ENCODE assay signal across 17 cellular contexts in genomic region chr4:56127698-56128097, GRCh38.
DNase-seq lines count a peak whose midpoint lies in the region; ATAC-seq, FAIRE-seq and TF ChIP-seq lines count a peak whose summit lies in the region.
"Had no signal": no experiment of that assay in that cellular context is flagged by ENCODE, and none has a peak within 500 bp of the region (broad histone marks: within the 10 kb centered on the region; RNA-seq: fewer than 3 reads in every experiment).

No MANE protein-coding gene starts in this region.

- dilution Hi-C loops in endothelial cell of umbilical vein (cut with MboI; ENCODE audit: extremely low pct_ligation_motif_present, low sequenced_read_pairs): no loop called here

- no peak overlapping the region for H2AFZ ChIP-seq in endothelial cell of umbilical vein (ENCODE audit: low read depth, low read length)
- no peak overlapping the region for H2AFZ ChIP-seq in neural cell (ENCODE audit: low read depth, low read length)

- no peaks in the 10 kb centered on the region for H3F3A ChIP-seq in neural cell (ENCODE audit: insufficient read depth, low read length, poor library complexity, severe bottlenecking)

- intact Hi-C loops in endothelial cell of umbilical vein (cut with micrococcal nuclease): loop anchor here (2.0 kb wide), 1 partner anchor 173 kb away; no protein-coding TSS in a partner anchor

- H3K27ac ChIP-seq in endothelial cell of umbilical vein (ENCODE audit: insufficient read depth, low read depth, low read length): no peak overlapping the region
- no peak overlapping the region for H3K27ac ChIP-seq in neural cell (ENCODE audit: low read length)
- H3K27ac ChIP-seq: 22Rv1, BLaER1 had no signal

- no peak for TF ChIP-seq EP300 in neural cell (conservative IDR thresholded peaks at IDR 0.05; ENCODE audit: poor library complexity, severe bottlenecking)

- H3K27me3 Mint-ChIP-seq in T-helper 2 cell treated with Interferon-gamma antibody and Interleukin-4, amounts not matched to agents 5 μg/mL and 100 μg/mL, for 36 hours (ENCODE audit: low read depth): peaks cover 3% of the 10 kb centered on the region
- peaks cover 6% of the 10 kb centered on the region for H3K27me3 Mint-ChIP-seq in stimulated activated naive CD8-positive, alpha-beta T cell treated with anti-CD3 and anti-CD28 coated beads, Interleukin-15, amount 100 ng/mL, for 72 hours
- H3K27me3 Mint-ChIP-seq: IgD-negative memory B cell had no signal

- H3K79me2 ChIP-seq in endothelial cell of umbilical vein (ENCODE audit: control insufficient read depth, insufficient read depth, low read length) (no peaks in the 10 kb centered on the region), neural cell (replicated peaks; ENCODE audit: insufficient read depth, low read length) (peaks cover 12% of the 10 kb centered on the region)

- no TSS peak for BruUV-seq in endothelial cell of umbilical vein (replicated peaks; lab: Mats Ljungman, UMichigan)

- no peak overlapping the region for H3K27ac Mint-ChIP-seq in T-helper 2 cell treated with Interferon-gamma antibody and Interleukin-4, amounts not matched to agents 5 μg/mL and 100 μg/mL, for 36 hours
- no peak overlapping the region for H3K27ac Mint-ChIP-seq in stimulated activated naive CD8-positive, alpha-beta T cell treated with anti-CD3 and anti-CD28 coated beads, Interleukin-15, amount 100 ng/mL, for 72 hours
- H3K27ac Mint-ChIP-seq: CD8-positive, alpha-beta memory T cell had no signal

- H3K9me3 Mint-ChIP-seq in T-helper 2 cell treated with Interferon-gamma antibody and Interleukin-4, amounts not matched to agents 5 μg/mL and 100 μg/mL, for 36 hours: no peaks in the 10 kb centered on the region
- H3K9me3 Mint-ChIP-seq in stimulated activated naive CD8-positive, alpha-beta T cell treated with anti-CD3 and anti-CD28 coated beads, Interleukin-15, amount 100 ng/mL, for 72 hours: no peaks in the 10 kb centered on the region
- H3K9me3 Mint-ChIP-seq: CD8-positive, alpha-beta memory T cell; IgD-negative memory B cell had no signal

- peaks cover 19% of the 10 kb centered on the region for H3K4me1 ChIP-seq in endothelial cell of umbilical vein (ENCODE audit: control insufficient read depth, extremely low read depth, insufficient read depth, low read length)

- H3K27me3 ChIP-seq in endothelial cell of umbilical vein (ENCODE audit: control insufficient read depth in 2 of 2, insufficient read depth in 2 of 2, low read length in 2 of 2) (no peaks in the 10 kb centered on the region), neural cell (ENCODE audit: insufficient read depth, low read depth, low read length) (no peaks in the 10 kb centered on the region)
- H3K27me3 ChIP-seq: BLaER1 had no signal

- no peaks in the 10 kb centered on the region for H3K4me1 Mint-ChIP-seq in T-helper 2 cell treated with Interferon-gamma antibody and Interleukin-4, amounts not matched to agents 5 μg/mL and 100 μg/mL, for 36 hours (ENCODE audit: low read depth)
- H3K4me1 Mint-ChIP-seq in stimulated activated naive CD8-positive, alpha-beta T cell treated with anti-CD3 and anti-CD28 coated beads, Interleukin-15, amount 100 ng/mL, for 72 hours: no peaks in the 10 kb centered on the region
- H3K4me1 Mint-ChIP-seq: CD8-positive, alpha-beta memory T cell had no signal

- no peaks in the 10 kb centered on the region for H3K36me3 ChIP-seq in endothelial cell of umbilical vein (ENCODE audit: control insufficient read depth in 2 of 2, extremely low read depth in 1 of 2, insufficient read depth in 2 of 2, low read length in 2 of 2)
- no peaks in the 10 kb centered on the region for H3K36me3 ChIP-seq in neural cell (ENCODE audit: insufficient read depth, low read length)

- H3K9ac ChIP-seq in endothelial cell of umbilical vein (replicated peaks; ENCODE audit: extremely low read depth, insufficient read depth, low read length) (no peak overlapping the region), neural cell (ENCODE audit: low read length) (no peak overlapping the region)
- H3K9ac ChIP-seq: BLaER1 had no signal

- H3K4me2 ChIP-seq in endothelial cell of umbilical vein (ENCODE audit: insufficient read depth, low read length): no peak overlapping the region
- H3K4me2 ChIP-seq in neural cell (ENCODE audit: low read length): no peak overlapping the region
- H3K4me2 ChIP-seq: BLaER1 had no signal

- POLR2A ChIA-PET in endothelial cell of umbilical vein (lab: Charles Lee): no interaction called here

- TF ChIP-seq POLR2A in endothelial cell of umbilical vein (IDR thresholded peaks at IDR 0.05; ENCODE audit: low read depth, low read length): no peak

- no peak for FAIRE-seq in endothelial cell of umbilical vein (lab: Jason Lieb, UNC)
- FAIRE-seq: GM12891 had no signal

- no peaks in the 10 kb centered on the region for H3K9me2 ChIP-seq in neural cell (ENCODE audit: insufficient read depth, low read length)

- no peak for TF ChIP-seq RAD21 in neural cell (conservative IDR thresholded peaks at IDR 0.05)

- no peak overlapping the region for H3K4me3 Mint-ChIP-seq in T-helper 2 cell treated with Interferon-gamma antibody and Interleukin-4, amounts not matched to agents 5 μg/mL and 100 μg/mL, for 36 hours
- H3K4me3 Mint-ChIP-seq in stimulated activated naive CD8-positive, alpha-beta T cell treated with anti-CD3 and anti-CD28 coated beads, Interleukin-15, amount 100 ng/mL, for 72 hours: no peak overlapping the region
- H3K4me3 Mint-ChIP-seq: CD8-positive, alpha-beta memory T cell; IgD-negative memory B cell had no signal

- no peak overlapping the region for H3K4me3 ChIP-seq in endothelial cell of umbilical vein (replicated peaks in 1 of 3; ENCODE audit: insufficient read depth in 1 of 3, low read depth in 1 of 3, low read length in 3 of 3)
- H3K4me3 ChIP-seq in neural cell (ENCODE audit: low read length): no peak overlapping the region
- H3K4me3 ChIP-seq: BLaER1 had no signal

- H4K20me1 ChIP-seq in endothelial cell of umbilical vein (replicated peaks; ENCODE audit: control insufficient read depth, extremely low read depth, insufficient read depth, low read length) (no peaks in the 10 kb centered on the region), neural cell (ENCODE audit: insufficient read depth) (no peaks in the 10 kb centered on the region)

- ATAC-seq in stimulated activated naive CD8-positive, alpha-beta T cell treated with anti-CD3 and anti-CD28 coated beads, Interleukin-15, amount 100 ng/mL, for 72 hours: no peak

- no peaks in the 10 kb centered on the region for H3K9me1 ChIP-seq in endothelial cell of umbilical vein (replicated peaks; ENCODE audit: control insufficient read depth, extremely low read depth, insufficient read depth, low read length)

- TF ChIP-seq CTCF in endothelial cell of umbilical vein (IDR thresholded peaks at IDR 0.05; ENCODE audit: extremely low read depth in 1 of 2, insufficient read depth in 1 of 2, low read depth in 1 of 2, low read length in 2 of 2): no peak
- no peak for TF ChIP-seq CTCF in neural cell (IDR thresholded peaks at IDR 0.05; ENCODE audit: poor library complexity, severe bottlenecking)

- H3K9me3 ChIP-seq in endothelial cell of umbilical vein (replicated peaks; ENCODE audit: control insufficient read depth, insufficient read depth, low read length) (no peaks in the 10 kb centered on the region), neural cell (ENCODE audit: low read length) (no peaks in the 10 kb centered on the region)
- H3K9me3 ChIP-seq: BLaER1 had no signal

- DNase-seq in DMS 273 (lab: John Stamatoyannopoulos, UW; ENCODE audit: unreplicated experiment): peak; percentile 2
- DNase-seq in DMS 273 treated with DMSO at 0.1 percent for 48 hours (lab: John Stamatoyannopoulos, UW): no peak
- peak; percentile 94 for DNase-seq in NCI-H69 (lab: John Stamatoyannopoulos, UW)
- peak; percentile 28 for DNase-seq in endothelial cell of umbilical vein (ENCODE audit: low read depth, low spot score)
- no peak for DNase-seq in T-helper 2 cell treated with Interferon-gamma antibody and Interleukin-4, amounts not matched to agents 5 μg/mL and 100 μg/mL, for 36 hours (ENCODE audit: low spot score)
- no peak for DNase-seq in stimulated activated naive CD8-positive, alpha-beta T cell treated with anti-CD3 and anti-CD28 coated beads, Interleukin-15, amount 100 ng/mL, for 72 hours
- no peak for DNase-seq in HK-2 (ENCODE audit: unreplicated experiment)
- DNase-seq: CD8-positive, alpha-beta memory T cell; NCI-H2029 treated with DMSO at 0.1 percent for 48 hours; NCI-H82; SIG-M5; SW 1271 had no signal

- CTCF ChIA-PET in endothelial cell of umbilical vein (lab: Charles Lee): no interaction called here

- no peaks in the 10 kb centered on the region for H3K36me3 Mint-ChIP-seq in T-helper 2 cell treated with Interferon-gamma antibody and Interleukin-4, amounts not matched to agents 5 μg/mL and 100 μg/mL, for 36 hours (ENCODE audit: low read depth)
- H3K36me3 Mint-ChIP-seq: CD8-positive, alpha-beta memory T cell; IgD-negative memory B cell had no signal

TF ChIP-seq in endothelial cell of umbilical vein, 7 proteins besides CTCF, POLR2A, EP300 and RAD21 (continues in another document):
- TF ChIP-seq GATA2 (IDR thresholded peaks at IDR 0.05; ENCODE audit: insufficient read depth, insufficient read length, low read depth, low read length) (no peak), MYC (IDR thresholded peaks at IDR 0.05; ENCODE audit: low read depth, low read length) (no peak), FOS (IDR thresholded peaks at IDR 0.05; ENCODE audit: borderline replicate concordance, insufficient read depth, low read length) (no peak), JUN (IDR thresholded peaks at IDR 0.05; ENCODE audit: borderline replicate concordance, insufficient read depth, insufficient read length, low read depth) (no peak), EZH2 (IDR thresholded peaks at IDR 0.05; ENCODE audit: borderline replicate concordance, low read depth, low read length, severe bottlenecking) (no peak)
- TF ChIP-seq, protein P1, sequence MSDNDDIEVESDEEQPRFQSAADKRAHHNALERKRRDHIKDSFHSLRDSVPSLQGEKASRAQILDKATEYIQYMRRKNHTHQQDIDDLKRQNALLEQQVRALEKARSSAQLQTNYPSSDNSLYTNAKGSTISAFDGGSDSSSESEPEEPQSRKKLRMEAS (IDR thresholded peaks at IDR 0.05; ENCODE audit: insufficient read depth, insufficient read length): no peak

TF ChIP-seq in neural cell, 6 proteins besides CTCF, POLR2A, EP300 and RAD21 (continues in another document):
- no peak for TF ChIP-seq MXI1 (conservative IDR thresholded peaks at IDR 0.05; ENCODE audit: poor library complexity, severe bottlenecking)
- no peak for TF ChIP-seq EZH2 (IDR thresholded peaks at IDR 0.05; ENCODE audit: borderline replicate concordance, insufficient read depth, low read length, poor library complexity, severe bottlenecking)

Comparison
In these comparisons a context has a peak if more than half of its experiments do, and no peak if none do; other contexts are left out.
1. DNase-seq: peak in DMS 273 (single experiment), NCI-H69 (single experiment) and endothelial cell of umbilical vein (single experiment); none in DMS 273 treated with DMSO at 0.1 percent for 48 hours (single experiment), T-helper 2 cell treated with Interferon-gamma antibody and Interleukin-4, amounts not matched to agents 5 μg/mL and 100 μg/mL, for 36 hours (single experiment), stimulated activated naive CD8-positive, alpha-beta T cell treated with anti-CD3 and anti-CD28 coated beads, Interleukin-15, amount 100 ng/mL, for 72 hours (0 of 2) and HK-2 (single experiment).